In genomic region chr17:76883744-76884525, GRCh38 we compare ENCODE assay signal across 27 cellular contexts. TPM values are rescaled to one million over a fixed set of nuclear protein-coding genes. Genes with fewer than 3 reads are reported as not detected.
DNase-seq lines count a peak whose midpoint lies in the region; ATAC-seq, FAIRE-seq and TF ChIP-seq lines count a peak whose summit lies in the region.
"Had no signal": no experiment of that assay in that cellular context is flagged by ENCODE, and none has a peak within 500 bp of the region (broad histone marks: within the 10 kb centered on the region; RNA-seq: fewer than 3 reads in every experiment).

No MANE protein-coding gene starts in this region.

- H3F3A ChIP-seq in neural progenitor cell (ENCODE audit: low read depth), result peaks cover 6% of the 10 kb centered on the region

- H3K9ac ChIP-seq in neural progenitor cell, result no peak overlapping the region
- H3K9ac ChIP-seq: GM23248 had no signal

- H3K4me2 ChIP-seq in neural progenitor cell, result no peak overlapping the region
- H3K4me2 ChIP-seq: PC-9 had no signal

- H3K27ac ChIP-seq in neural progenitor cell, result no peak overlapping the region
- H3K27ac ChIP-seq in gastrocnemius medialis, result no peak overlapping the region
- H3K27ac ChIP-seq: 22Rv1, GM23248, HL-60, PC-9, SJSA1 had no signal

- no peak for FAIRE-seq in D721Med (lab: Jason Lieb, UNC)
- FAIRE-seq: G401.6, GM12878 had no signal

- peaks cover 34% of the 10 kb centered on the region for H3K4me1 Mint-ChIP-seq in neural progenitor cell
- H3K4me1 Mint-ChIP-seq: CD4-positive, CD25-positive, alpha-beta regulatory T cell had no signal

- no peaks in the 10 kb centered on the region for H4K20me1 ChIP-seq in neural progenitor cell (ENCODE audit: low read depth)

- no peak overlapping the region for H2AFZ ChIP-seq in neural progenitor cell (replicated peaks)
- H2AFZ ChIP-seq: GM23248, PC-9 had no signal

- peaks cover 7% of the 10 kb centered on the region for H3K4me1 ChIP-seq in neural progenitor cell
- no peaks in the 10 kb centered on the region for H3K4me1 ChIP-seq in gastrocnemius medialis
- H3K4me1 ChIP-seq: SJSA1 had no signal

- H3K4me3 ChIP-seq in AG10803 (ENCODE audit: low read length), result no peak overlapping the region
- no peak overlapping the region for H3K4me3 ChIP-seq in MG63
- no peak overlapping the region for H3K4me3 ChIP-seq in neural progenitor cell
- H3K4me3 ChIP-seq in gastrocnemius medialis, result no peak overlapping the region
- H3K4me3 ChIP-seq: BLaER1, GM12878, GM23248, PC-9, SJSA1 had no signal

- no peaks in the 10 kb centered on the region for H3K9me3 Mint-ChIP-seq in neural progenitor cell
- H3K9me3 Mint-ChIP-seq: CD4-positive, CD25-positive, alpha-beta regulatory T cell had no signal

- in situ Hi-C loops in gastrocnemius medialis (cut with MboI; ENCODE audit: low sequenced_read_pairs in 4 of 4), result no loop called here

- intact Hi-C loops in gastrocnemius medialis (cut with DNase I; ENCODE audit: low total_unique reads), result no loop called here

- no peaks in the 10 kb centered on the region for H3K27me3 Mint-ChIP-seq in neural progenitor cell (ENCODE audit: insufficient read depth, low read depth)
- H3K27me3 Mint-ChIP-seq: CD4-positive, CD25-positive, alpha-beta regulatory T cell had no signal

- TF ChIP-seq CTCF in AG10803 (conservative IDR thresholded peaks at IDR 0.05; ENCODE audit: low read length) (no peak), neural progenitor cell (IDR thresholded peaks at IDR 0.05) (no peak), D721Med (IDR thresholded peaks at IDR 0.05; ENCODE audit: insufficient read depth, missing control alignments) (no peak), gastrocnemius medialis (IDR thresholded peaks at IDR 0.05 in 4 of 5, conservative IDR thresholded peaks at IDR 0.05 in 1 of 5) (no peak)

- H3K36me3 ChIP-seq in MG63, result no peaks in the 10 kb centered on the region
- no peaks in the 10 kb centered on the region for H3K36me3 ChIP-seq in neural progenitor cell
- no peaks in the 10 kb centered on the region for H3K36me3 ChIP-seq in gastrocnemius medialis

- peak; percentile 53 for DNase-seq in AG10803 (ENCODE audit: low read depth)
- DNase-seq in MG63, result peak; percentile 73
- peak; percentile 64 for DNase-seq in cerebellum (ENCODE audit: low spot score)
- peak; percentile 41 for DNase-seq in medulla oblongata (ENCODE audit: extremely low spot score)
- no peak for DNase-seq in neural progenitor cell (ENCODE audit: low spot score)
- DNase-seq in D721Med (ENCODE audit: insufficient read length, low spot score), result no peak
- DNase-seq in activated naive CD4-positive, alpha-beta T cell treated with Interleukin-2 at 50 U/mL for 16 hours, result no peak
- DNase-seq in gastrocnemius medialis, result no peak
- DNase-seq: CD4-positive, CD25-positive, alpha-beta regulatory T cell; DMS53; GM23248; H7; Karpas-422; MV-4-11; NCI-H1105 treated with DMSO at 0.1 percent for 48 hours; NCI-H2029; NCI-H446; NCI-H524 treated with DMSO at 0.1 percent for 48 hours; NCI-H774; PC-9; Right ventricle myocardium superior had no signal

- no peak overlapping the region for H3K27ac Mint-ChIP-seq in neural progenitor cell
- H3K27ac Mint-ChIP-seq: CD4-positive, CD25-positive, alpha-beta regulatory T cell had no signal

- H3K4me3 Mint-ChIP-seq in neural progenitor cell, result no peak overlapping the region
- H3K4me3 Mint-ChIP-seq: CD4-positive, CD25-positive, alpha-beta regulatory T cell had no signal

- H3K79me2 ChIP-seq in neural progenitor cell (ENCODE audit: low read depth), result no peaks in the 10 kb centered on the region

- H3K27me3 ChIP-seq in MG63 (no peaks in the 10 kb centered on the region), neural progenitor cell (no peaks in the 10 kb centered on the region), gastrocnemius medialis (peaks cover 0 to 10% (median 3%) of the 10 kb centered on the region in 3 donors)
- H3K27me3 ChIP-seq: BLaER1, SJSA1 had no signal

- H3K36me3 Mint-ChIP-seq in neural progenitor cell, result no peaks in the 10 kb centered on the region
- H3K36me3 Mint-ChIP-seq: CD4-positive, CD25-positive, alpha-beta regulatory T cell had no signal

- H3K9me3 ChIP-seq in MG63 (no peaks in the 10 kb centered on the region), neural progenitor cell (ENCODE audit: low read depth) (no peaks in the 10 kb centered on the region), gastrocnemius medialis (no peaks in the 10 kb centered on the region)
- H3K9me3 ChIP-seq: BLaER1, SJSA1 had no signal

- no peak for ATAC-seq in gastrocnemius medialis
- ATAC-seq: GM12878 had no signal

- no peak for TF ChIP-seq POLR2A in gastrocnemius medialis (IDR thresholded peaks at IDR 0.05)

RNA-seq across cellular contexts. Expression of gene MGAT5B, which starts 15.7 kb away (rescaled TPM):
- total RNA-seq in MG63 (2014; rRNA removed; shearing (Covaris generic); ENCODE audit: low replicate concordance), result 2.4 and 3.3 TPM in 2 replicates
- 28.4 TPM for total RNA-seq in cerebellum
- total RNA-seq in neural progenitor cell (ENCODE audit: low replicate concordance), result 1.8 and 6.0 TPM in 2 replicates
- not detected for total RNA-seq in gastrocnemius medialis
- total RNA-seq: CD4-positive, CD25-positive, alpha-beta regulatory T cell; Right ventricle myocardium superior had no signal

Comparison
In these comparisons a context has a peak if more than half of its experiments do, and no peak if none do; other contexts are left out.
1. DNase-seq: peak in AG10803 (single experiment), MG63 (single experiment), cerebellum (single experiment) and medulla oblongata (single experiment); none in neural progenitor cell (single experiment), D721Med (single experiment), activated naive CD4-positive, alpha-beta T cell treated with Interleukin-2 at 50 U/mL for 16 hours (single experiment) and gastrocnemius medialis (0 of 2).